17 cellular contexts compared by ENCODE assay signal in genomic region chr4:51884055-51884454, GRCh38.
"Had no signal": no experiment of that assay in that cellular context is flagged by ENCODE, and none has a peak within 500 bp of the region (broad histone marks: within the 10 kb centered on the region; RNA-seq: fewer than 3 reads in every experiment).

No MANE protein-coding gene starts in this region.

- H3K9me3 ChIP-seq: gastroesophageal sphincter, prostate gland, sigmoid colon, thoracic aorta had no signal

- H3K27ac Mint-ChIP-seq: activated CD8-positive, alpha-beta T cell treated with anti-CD3 and anti-CD28 coated beads for 36 hours; activated naive CD8-positive, alpha-beta T cell treated with anti-CD3 and anti-CD28 coated beads, Interleukin-2, amount 10 ng/mL, durations not matched to agents 7 days and 5 days; stimulated activated naive CD8-positive, alpha-beta T cell treated with anti-CD3 and anti-CD28 coated beads, Interleukin-15, Interleukin-2, amounts not matched to agents 100 ng/mL and 50 ng/mL, for 24 hours; T-helper 2 cell treated with Interferon-gamma antibody and Interleukin-4, amounts not matched to agents 5 μg/mL and 100 μg/mL, for 36 hours had no signal

- H3K9me3 Mint-ChIP-seq: activated CD8-positive, alpha-beta T cell treated with anti-CD3 and anti-CD28 coated beads for 36 hours; activated naive CD8-positive, alpha-beta T cell treated with anti-CD3 and anti-CD28 coated beads, Interleukin-2, amount 10 ng/mL, durations not matched to agents 7 days and 5 days; natural killer cell; stimulated activated naive CD8-positive, alpha-beta T cell treated with anti-CD3 and anti-CD28 coated beads, Interleukin-15, Interleukin-2, amounts not matched to agents 100 ng/mL and 50 ng/mL, for 24 hours; T-helper 2 cell treated with Interferon-gamma antibody and Interleukin-4, amounts not matched to agents 5 μg/mL and 100 μg/mL, for 36 hours had no signal

- DNase-seq: activated CD8-positive, alpha-beta memory T cell treated with anti-CD3 and anti-CD28 coated beads, Interleukin-2, amount 50 U/mL, for 4 hours; activated CD8-positive, alpha-beta T cell treated with anti-CD3 and anti-CD28 coated beads for 36 hours; activated naive CD8-positive, alpha-beta T cell treated with anti-CD3 and anti-CD28 coated beads, Interleukin-2, amount 10 ng/mL, durations not matched to agents 7 days and 5 days; caudate nucleus; effector CD8-positive, alpha-beta T cell; left colon; natural killer cell; sigmoid colon; stimulated activated CD4-positive, alpha-beta T cell treated with anti-CD3 and anti-CD28 coated beads, Interleukin-12 subunit alpha, Interleukin-12 subunit beta, amount 100 ng/mL, for 4 hours had no signal

- ATAC-seq: activated CD8-positive, alpha-beta T cell treated with anti-CD3 and anti-CD28 coated beads for 36 hours; gastroesophageal sphincter; left colon; natural killer cell had no signal

- H3K27ac ChIP-seq: coronary artery, epithelial cell of prostate, gastroesophageal sphincter, hepatocyte, prostate gland, sigmoid colon, thoracic aorta had no signal

- H3K4me3 ChIP-seq: coronary artery, gastroesophageal sphincter, hepatocyte, prostate gland, sigmoid colon, thoracic aorta had no signal

- H3K4me1 ChIP-seq: prostate gland, sigmoid colon had no signal

- H3K4me3 Mint-ChIP-seq: activated CD8-positive, alpha-beta T cell treated with anti-CD3 and anti-CD28 coated beads for 36 hours; activated naive CD8-positive, alpha-beta T cell treated with anti-CD3 and anti-CD28 coated beads, Interleukin-2, amount 10 ng/mL, durations not matched to agents 7 days and 5 days; natural killer cell; stimulated activated naive CD8-positive, alpha-beta T cell treated with anti-CD3 and anti-CD28 coated beads, Interleukin-15, Interleukin-2, amounts not matched to agents 100 ng/mL and 50 ng/mL, for 24 hours; T-helper 2 cell treated with Interferon-gamma antibody and Interleukin-4, amounts not matched to agents 5 μg/mL and 100 μg/mL, for 36 hours had no signal

- H3K27me3 ChIP-seq: gastroesophageal sphincter, hepatocyte, sigmoid colon had no signal

- H3K36me3 ChIP-seq: prostate gland had no signal

- H3K27me3 Mint-ChIP-seq: activated CD8-positive, alpha-beta T cell treated with anti-CD3 and anti-CD28 coated beads for 36 hours; activated naive CD8-positive, alpha-beta T cell treated with anti-CD3 and anti-CD28 coated beads, Interleukin-2, amount 10 ng/mL, durations not matched to agents 7 days and 5 days; stimulated activated naive CD8-positive, alpha-beta T cell treated with anti-CD3 and anti-CD28 coated beads, Interleukin-15, Interleukin-2, amounts not matched to agents 100 ng/mL and 50 ng/mL, for 24 hours had no signal
